In the genomic region with DNA sequence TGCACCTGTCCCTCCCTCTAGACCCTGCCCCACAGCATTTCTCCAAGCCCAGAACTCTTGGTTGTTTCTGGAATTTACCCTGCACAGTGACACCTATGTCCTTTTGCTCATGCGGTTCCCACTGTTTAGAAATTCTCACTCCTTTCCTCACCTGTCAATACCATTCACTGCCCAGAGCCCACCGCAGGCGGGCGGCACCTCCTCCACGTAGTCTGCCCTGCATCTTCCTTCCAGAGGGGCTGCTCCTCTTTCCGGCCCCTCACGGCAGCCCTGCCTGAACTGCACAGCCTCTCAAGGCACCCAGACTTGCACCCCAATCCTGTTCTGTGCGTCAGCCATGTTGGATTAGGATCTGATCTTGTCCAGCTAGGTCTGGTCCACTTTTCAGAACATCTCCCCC, we compare ENCODE assay signal across 10 cellular contexts. TPM values are rescaled to one million over a fixed set of nuclear protein-coding genes. Genes with fewer than 3 reads are reported as not detected.
"Had no signal": no experiment of that assay in that cellular context is flagged by ENCODE, and none has a peak within 500 bp of the region (broad histone marks: within the 10 kb centered on the region; RNA-seq: fewer than 3 reads in every experiment).

No MANE protein-coding gene starts in this region.

RNA-seq across cellular contexts. Expression of a gene that starts 51.4 kb away (rescaled TPM):
- total RNA-seq: activated naive CD4-positive, alpha-beta T cell treated with anti-CD3 and anti-CD28 coated beads for 36 hours; activated naive CD4-positive, alpha-beta T cell treated with anti-CD3 and anti-CD28 coated beads, Interleukin-2, amount 50 U/mL, for 72 hours; activated naive CD8-positive, alpha-beta T cell treated with anti-CD3 and anti-CD28 coated beads for 36 hours; activated naive CD8-positive, alpha-beta T cell treated with anti-CD3 and anti-CD28 coated beads, Interleukin-2, amount 10 ng/mL, durations not matched to agents 7 days and 5 days; activated T-cell treated with anti-CD3 and anti-CD28 coated beads, Interleukin-2, amount 50 U/mL, for 72 hours; activated T-helper 1 cell treated with anti-CD3 and anti-CD28 coated beads, Interleukin-12 subunit alpha, Interleukin-12 subunit beta, Interleukin-2, Interleukin-4 antibody, amounts not matched to agents 30 ng/mL and 10 ng/mL and 1 ng/mL, durations not matched to agents 14 hours and 24 hours and 36 hours; activated T-helper 17 cell treated with anti-CD3 and anti-CD28 coated beads, Interleukin-2, amount 50 U/mL, for 72 hours; activated T-helper 2 cell treated with anti-CD3 and anti-CD28 coated beads, Interferon-gamma antibody, Interleukin-2, Interleukin-4, amounts not matched to agents 10 μg/mL and 5 μg/mL and 100 μg/mL, durations not matched to agents 14 hours and 24 hours and 36 hours; cardiac muscle cell; chondrocyte had no signal
- polyA plus RNA-seq: cardiac muscle cell had no signal
